ENCODE assay signal across 38 cellular contexts in genomic region chr21:35416866-35417453, GRCh38.
"Had no signal": no experiment of that assay in that cellular context is flagged by ENCODE, and none has a peak within 500 bp of the region (broad histone marks: within the 10 kb centered on the region; RNA-seq: fewer than 3 reads in every experiment).

No MANE protein-coding gene starts in this region.

- H3K36me3 Mint-ChIP-seq: activated CD8-positive, alpha-beta memory T cell treated with anti-CD3 and anti-CD28 coated beads, Interleukin-2, amount 10 ng/mL, durations not matched to agents 7 days and 5 days; activated naive CD4-positive, alpha-beta T cell treated with anti-CD3 and anti-CD28 coated beads, Interleukin-2, amount 10 ng/mL, durations not matched to agents 7 days and 5 days; brain had no signal

- H3K27ac ChIP-seq: ascending aorta, cardiac muscle cell, WERI-Rb-1 had no signal

- FAIRE-seq: bronchial epithelial cell, TTC549 had no signal

- H3K4me1 ChIP-seq: ascending aorta had no signal

- H3K4me3 Mint-ChIP-seq: activated CD4-positive, alpha-beta memory T cell treated with anti-CD3 and anti-CD28 coated beads, Interleukin-2, amount 10 ng/mL, durations not matched to agents 7 days and 5 days; activated CD4-positive, alpha-beta T cell treated with anti-CD3 and anti-CD28 coated beads for 36 hours; activated CD4-positive, alpha-beta T cell treated with anti-CD3 and anti-CD28 coated beads, Interleukin-2, amount 10 ng/mL, durations not matched to agents 7 days and 5 days; activated CD8-positive, alpha-beta memory T cell treated with anti-CD3 and anti-CD28 coated beads, Interleukin-2, amount 10 ng/mL, durations not matched to agents 7 days and 5 days; activated CD8-positive, alpha-beta T cell treated with anti-CD3 and anti-CD28 coated beads, Interleukin-2, amount 10 ng/mL, durations not matched to agents 7 days and 5 days; activated naive CD4-positive, alpha-beta T cell treated with anti-CD3 and anti-CD28 coated beads, Interleukin-2, amount 10 ng/mL, durations not matched to agents 7 days and 5 days; activated naive CD4-positive, alpha-beta T cell treated with anti-CD3 and anti-CD28 coated beads, Interleukin-2, amount 50 U/mL, for 24 hours; activated naive CD8-positive, alpha-beta T cell; activated naive CD8-positive, alpha-beta T cell treated with anti-CD3 and anti-CD28 coated beads, Interleukin-2, amount 10 ng/mL, durations not matched to agents 7 days and 5 days; activated naive CD8-positive, alpha-beta T cell treated with anti-CD3 and anti-CD28 coated beads, Interleukin-2, amount 50 U/mL, for 24 hours; activated T-cell treated with anti-CD3 and anti-CD28 coated beads, Interleukin-2, amount 50 U/mL, for 24 hours; brain; central memory CD8-positive, alpha-beta T cell; T-helper 17 cell; T-helper 2 cell treated with Interferon-gamma antibody and Interleukin-4, amounts not matched to agents 5 μg/mL and 100 μg/mL, for 36 hours; WTC11 had no signal

- H3K9me3 Mint-ChIP-seq: activated naive CD4-positive, alpha-beta T cell treated with anti-CD3 and anti-CD28 coated beads, Interleukin-2, amount 50 U/mL, for 24 hours; central memory CD8-positive, alpha-beta T cell had no signal

- H3K4me3 ChIP-seq: ascending aorta, cardiac muscle cell had no signal

- DNase-seq: activated CD4-positive, alpha-beta memory T cell treated with anti-CD3 and anti-CD28 coated beads, Interleukin-2, amount 10 ng/mL, durations not matched to agents 7 days and 5 days; activated CD4-positive, alpha-beta T cell treated with anti-CD3 and anti-CD28 coated beads for 1 hour; activated CD4-positive, alpha-beta T cell treated with anti-CD3 and anti-CD28 coated beads for 36 hours; activated CD4-positive, alpha-beta T cell treated with anti-CD3 and anti-CD28 coated beads for 48 hours; activated CD4-positive, alpha-beta T cell treated with anti-CD3 and anti-CD28 coated beads, Interleukin-2, amount 10 ng/mL, durations not matched to agents 7 days and 5 days; activated CD4-positive, alpha-beta T cell treated with anti-CD3 and anti-CD28 coated beads, Interleukin-2, amount 50 U/mL, for 48 hours; activated CD4-positive, CD25-positive, alpha-beta regulatory T cell; activated CD8-positive, alpha-beta memory T cell treated with anti-CD3 and anti-CD28 coated beads for 24 hours; activated CD8-positive, alpha-beta memory T cell treated with anti-CD3 and anti-CD28 coated beads, Interleukin-2, amount 10 ng/mL, durations not matched to agents 7 days and 5 days; activated CD8-positive, alpha-beta memory T cell treated with anti-CD3 and anti-CD28 coated beads, Interleukin-2, amount 50 U/mL, for 48 hours; activated CD8-positive, alpha-beta T cell treated with anti-CD3 and anti-CD28 coated beads, Interleukin-2, amount 10 ng/mL, durations not matched to agents 7 days and 5 days; activated effector memory CD4-positive, alpha-beta T cell treated with Interleukin-2 at 50 U/mL for 16 hours; activated gamma-delta T cell; activated naive CD4-positive, alpha-beta T cell treated with anti-CD3 and anti-CD28 coated beads, Interleukin-2, amount 10 ng/mL, durations not matched to agents 7 days and 5 days; activated naive CD4-positive, alpha-beta T cell treated with Interleukin-2 at 50 U/mL for 16 hours; activated naive CD8-positive, alpha-beta T cell treated with anti-CD3 and anti-CD28 coated beads, Interleukin-2, amount 10 ng/mL, durations not matched to agents 7 days and 5 days; activated naive CD8-positive, alpha-beta T cell treated with anti-CD3 and anti-CD28 coated beads, Interleukin-2, amount 50 U/mL, for 24 hours; activated T-cell treated with anti-CD3 and anti-CD28 coated beads, Interleukin-2, amount 50 U/mL, for 24 hours; activated T-cell treated with anti-CD3 and anti-CD28 coated beads, Interleukin-2, amount 50 U/mL, for 48 hours; amygdala; anterior cingulate cortex; caudate nucleus; cerebellar nuclear complex; T-helper 17 cell; T-helper 9 cell; WERI-Rb-1 had no signal

- H3K36me3 ChIP-seq: ascending aorta, cardiac muscle cell, WERI-Rb-1 had no signal

- H3K27me3 Mint-ChIP-seq: brain had no signal

- ATAC-seq: activated CD4-positive, alpha-beta T cell treated with anti-CD3 and anti-CD28 coated beads for 36 hours; activated CD4-positive, CD25-positive, alpha-beta regulatory T cell treated with anti-CD3 and anti-CD28 coated beads, Interleukin-2, amount 50 U/mL, for 24 hours; activated CD8-positive, alpha-beta memory T cell treated with anti-CD3 and anti-CD28 coated beads, Interleukin-2, amount 10 ng/mL, durations not matched to agents 7 days and 5 days; activated CD8-positive, alpha-beta T cell treated with anti-CD3 and anti-CD28 coated beads, Interleukin-2, amount 10 ng/mL, durations not matched to agents 7 days and 5 days; activated naive CD8-positive, alpha-beta T cell treated with anti-CD3 and anti-CD28 coated beads, Interleukin-2, amount 50 U/mL, for 24 hours; T-helper 17 cell; WTC11 had no signal

- H3K4me1 Mint-ChIP-seq: activated CD4-positive, alpha-beta memory T cell treated with anti-CD3 and anti-CD28 coated beads, Interleukin-2, amount 10 ng/mL, durations not matched to agents 7 days and 5 days; activated CD4-positive, alpha-beta T cell treated with anti-CD3 and anti-CD28 coated beads for 36 hours; activated CD4-positive, alpha-beta T cell treated with anti-CD3 and anti-CD28 coated beads, Interleukin-2, amount 10 ng/mL, durations not matched to agents 7 days and 5 days; activated CD8-positive, alpha-beta memory T cell treated with anti-CD3 and anti-CD28 coated beads, Interleukin-2, amount 10 ng/mL, durations not matched to agents 7 days and 5 days; activated naive CD4-positive, alpha-beta T cell treated with anti-CD3 and anti-CD28 coated beads, Interleukin-2, amount 10 ng/mL, durations not matched to agents 7 days and 5 days; activated naive CD4-positive, alpha-beta T cell treated with anti-CD3 and anti-CD28 coated beads, Interleukin-2, amount 50 U/mL, for 24 hours; activated naive CD8-positive, alpha-beta T cell treated with anti-CD3 and anti-CD28 coated beads, Interleukin-2, amount 10 ng/mL, durations not matched to agents 7 days and 5 days; activated naive CD8-positive, alpha-beta T cell treated with anti-CD3 and anti-CD28 coated beads, Interleukin-2, amount 50 U/mL, for 24 hours; central memory CD8-positive, alpha-beta T cell; T-helper 17 cell had no signal

- H3K27me3 ChIP-seq: ascending aorta had no signal

- H3K27ac Mint-ChIP-seq: activated CD4-positive, alpha-beta memory T cell treated with anti-CD3 and anti-CD28 coated beads, Interleukin-2, amount 10 ng/mL, durations not matched to agents 7 days and 5 days; activated CD4-positive, alpha-beta T cell treated with anti-CD3 and anti-CD28 coated beads for 36 hours; activated CD4-positive, alpha-beta T cell treated with anti-CD3 and anti-CD28 coated beads, Interleukin-2, amount 10 ng/mL, durations not matched to agents 7 days and 5 days; activated CD8-positive, alpha-beta memory T cell treated with anti-CD3 and anti-CD28 coated beads, Interleukin-2, amount 10 ng/mL, durations not matched to agents 7 days and 5 days; activated CD8-positive, alpha-beta T cell treated with anti-CD3 and anti-CD28 coated beads, Interleukin-2, amount 10 ng/mL, durations not matched to agents 7 days and 5 days; activated naive CD4-positive, alpha-beta T cell treated with anti-CD3 and anti-CD28 coated beads, Interleukin-2, amount 10 ng/mL, durations not matched to agents 7 days and 5 days; activated naive CD4-positive, alpha-beta T cell treated with anti-CD3 and anti-CD28 coated beads, Interleukin-2, amount 50 U/mL, for 24 hours; activated naive CD8-positive, alpha-beta T cell; activated naive CD8-positive, alpha-beta T cell treated with anti-CD3 and anti-CD28 coated beads, Interleukin-2, amount 10 ng/mL, durations not matched to agents 7 days and 5 days; activated naive CD8-positive, alpha-beta T cell treated with anti-CD3 and anti-CD28 coated beads, Interleukin-2, amount 50 U/mL, for 24 hours; activated T-cell treated with anti-CD3 and anti-CD28 coated beads, Interleukin-2, amount 50 U/mL, for 24 hours; activated T-helper 2 cell treated with anti-CD3 and anti-CD28 coated beads, Interferon-gamma antibody, Interleukin-2, Interleukin-4, amounts not matched to agents 10 μg/mL and 5 μg/mL and 100 μg/mL, durations not matched to agents 14 hours and 24 hours and 36 hours; brain; T-helper 17 cell; T-helper 2 cell treated with Interferon-gamma antibody and Interleukin-4, amounts not matched to agents 5 μg/mL and 100 μg/mL, for 36 hours; WTC11 had no signal
